ENCODE assay signal across 10 cellular contexts in genomic region chr7:107614425-107614824, GRCh38. TPM values are rescaled to one million over a fixed set of nuclear protein-coding genes. Genes with fewer than 3 reads are reported as not detected.
DNase-seq lines count a peak whose midpoint lies in the region; FAIRE-seq and TF ChIP-seq lines count a peak whose summit lies in the region.
"Had no signal": no experiment of that assay in that cellular context is flagged by ENCODE, and none has a peak within 500 bp of the region (broad histone marks: within the 10 kb centered on the region; RNA-seq: fewer than 3 reads in every experiment).

No MANE protein-coding gene starts in this region.

- H3K9me3 ChIP-seq in uterus: no peaks in the 10 kb centered on the region
- H3K9me3 ChIP-seq: pancreas had no signal

- no peaks in the 10 kb centered on the region for H3K36me3 ChIP-seq in uterus
- H3K36me3 ChIP-seq: pancreas had no signal

- intact Hi-C loops in uterus (cut with DNase I; ENCODE audit: low total_unique reads): no loop called here

- H3K4me3 ChIP-seq in fibroblast of pulmonary artery (replicated peaks; ENCODE audit: low read depth, low read length) (no peak overlapping the region), uterus (no peak overlapping the region)
- H3K4me3 ChIP-seq: pancreas had no signal

- H3K27me3 ChIP-seq in uterus: no peaks in the 10 kb centered on the region
- H3K27me3 ChIP-seq: pancreas had no signal

- TF ChIP-seq POLR2A in uterus (IDR thresholded peaks at IDR 0.05): no peak

- peaks cover 0 to 8% of the 10 kb centered on the region in 2 donors for H3K4me1 ChIP-seq in uterus

- no peak overlapping the region for H3K27ac ChIP-seq in uterus
- H3K27ac ChIP-seq: pancreas had no signal

- no peak for DNase-seq in D721Med (ENCODE audit: insufficient read length, low spot score)
- peak; percentile 27 for DNase-seq in NCI-H226
- peak; percentile 75 for DNase-seq in fibroblast of pulmonary artery (ENCODE audit: low read depth)
- DNase-seq in NCI-H187 treated with DMSO at 0.1 percent for 48 hours (lab: John Stamatoyannopoulos, UW): no peak
- no peak for DNase-seq in hippocampal formation (lab: John Stamatoyannopoulos, UW)
- DNase-seq in uterus: no peak
- DNase-seq: amygdala, NCI-H774, pancreas, T-cell had no signal

- peak; percentile 21 for FAIRE-seq in D721Med (lab: Jason Lieb, UNC)
- FAIRE-seq: pancreas had no signal

- TF ChIP-seq CTCF in D721Med (IDR thresholded peaks at IDR 0.05; ENCODE audit: insufficient read depth, missing control alignments): no peak
- no peak for TF ChIP-seq CTCF in fibroblast of pulmonary artery (IDR thresholded peaks at IDR 0.05; ENCODE audit: low read length, missing control alignments)
- TF ChIP-seq CTCF in uterus (IDR thresholded peaks at IDR 0.05): no peak

RNA-seq across cellular contexts. Expression of gene BCAP29, which starts 34.4 kb away (rescaled TPM):
- 100 to 1,000 TPM in 2 of 4 donors, 10 to 100 TPM in 2; 13.6 to 287 (median 110) TPM for total RNA-seq in uterus

RNA-seq across cellular contexts. Expression of gene SLC26A4, which starts 46.2 kb away (rescaled TPM):
- total RNA-seq in uterus: 1 to 10 TPM in 3 of 4 donors, not detected in 1; 1.2 to 4.4 (median 1.7) TPM

RNA-seq across cellular contexts. Expression of gene DUS4L, which starts 50.7 kb away (rescaled TPM):
- total RNA-seq in uterus: 10 to 100 TPM in 1 of 4 donors, 1 to 10 TPM in 2, not detected in 1; 5.4 to 16.8 (median 10.0) TPM

RNA-seq across cellular contexts. Expression of gene COG5, which starts 50.7 kb away (rescaled TPM):
- total RNA-seq in uterus: 100 to 1,000 TPM in 2 of 4 donors, 10 to 100 TPM in 2; 39.7 to 143 (median 98.3) TPM

Comparison
In these comparisons a context has a peak if more than half of its experiments do, and no peak if none do; other contexts are left out.
1. DNase-seq: peak in NCI-H226 (single experiment) and fibroblast of pulmonary artery (single experiment); none in D721Med (single experiment), NCI-H187 treated with DMSO at 0.1 percent for 48 hours (single experiment), hippocampal formation (0 of 2) and uterus (0 of 2).